ENCODE assay signal across 24 cellular contexts in genomic region chr15:51234181-51234927, GRCh38.
DNase-seq lines count a peak whose midpoint lies in the region; ATAC-seq and TF ChIP-seq lines count a peak whose summit lies in the region.
"Had no signal": no experiment of that assay in that cellular context is flagged by ENCODE, and none has a peak within 500 bp of the region (broad histone marks: within the 10 kb centered on the region; RNA-seq: fewer than 3 reads in every experiment).

No MANE protein-coding gene starts in this region.

- no peaks in the 10 kb centered on the region for H3K36me3 Mint-ChIP-seq in activated CD4-positive, alpha-beta T cell treated with anti-CD3 and anti-CD28 coated beads, Interleukin-2, amount 10 ng/mL, durations not matched to agents 24 days and 14 days (ENCODE audit: low read depth)
- H3K36me3 Mint-ChIP-seq: activated naive CD4-positive, alpha-beta T cell treated with anti-CD3 and anti-CD28 coated beads, Interleukin-2, amount 50 U/mL, for 24 hours had no signal

- no peak overlapping the region for H3K27ac Mint-ChIP-seq in activated CD4-positive, alpha-beta T cell treated with anti-CD3 and anti-CD28 coated beads, Interleukin-2, amount 10 ng/mL, durations not matched to agents 24 days and 14 days
- H3K27ac Mint-ChIP-seq: activated CD4-positive, alpha-beta T cell treated with anti-CD3 and anti-CD28 coated beads, Interleukin-2, amount 10 ng/mL, durations not matched to agents 7 days and 5 days; activated naive CD4-positive, alpha-beta T cell treated with anti-CD3 and anti-CD28 coated beads, Interleukin-2, amount 50 U/mL, for 24 hours; dendritic cell treated with granulocyte-macrophage colony-stimulating factor and Interleukin-4, amounts not matched to agents 40 ng/mL and 50 ng/mL, for 4 days; T-helper 1 cell treated with Interleukin-12 subunit alpha and Interleukin-12 subunit beta and Interleukin-4 antibody, amounts not matched to agents 30 μg/mL and 1 μg/mL, for 36 hours had no signal

- no peaks in the 10 kb centered on the region for H3K9me3 Mint-ChIP-seq in activated CD4-positive, alpha-beta T cell treated with anti-CD3 and anti-CD28 coated beads, Interleukin-2, amount 10 ng/mL, durations not matched to agents 24 days and 14 days
- H3K9me3 Mint-ChIP-seq: activated CD4-positive, alpha-beta T cell treated with anti-CD3 and anti-CD28 coated beads, Interleukin-2, amount 10 ng/mL, durations not matched to agents 7 days and 5 days; activated naive CD4-positive, alpha-beta T cell treated with anti-CD3 and anti-CD28 coated beads, Interleukin-2, amount 50 U/mL, for 24 hours; dendritic cell treated with granulocyte-macrophage colony-stimulating factor and Interleukin-4, amounts not matched to agents 40 ng/mL and 50 ng/mL, for 4 days; T-helper 1 cell treated with Interleukin-12 subunit alpha and Interleukin-12 subunit beta and Interleukin-4 antibody, amounts not matched to agents 30 μg/mL and 1 μg/mL, for 36 hours had no signal

- peaks cover 18% of the 10 kb centered on the region for H3K27me3 ChIP-seq in upper lobe of right lung
- H3K27me3 ChIP-seq: ascending aorta had no signal

- H3K27ac ChIP-seq in upper lobe of right lung = no peak overlapping the region
- H3K27ac ChIP-seq: A549, ascending aorta, sigmoid colon had no signal

- H3K27me3 Mint-ChIP-seq in activated CD4-positive, alpha-beta T cell treated with anti-CD3 and anti-CD28 coated beads, Interleukin-2, amount 10 ng/mL, durations not matched to agents 24 days and 14 days = peaks cover 29% of the 10 kb centered on the region

- no peaks in the 10 kb centered on the region for H3K4me1 ChIP-seq in upper lobe of right lung
- H3K4me1 ChIP-seq: A549, ascending aorta, sigmoid colon had no signal

- H3K4me3 Mint-ChIP-seq in activated CD4-positive, alpha-beta T cell treated with anti-CD3 and anti-CD28 coated beads, Interleukin-2, amount 10 ng/mL, durations not matched to agents 24 days and 14 days = no peak overlapping the region
- H3K4me3 Mint-ChIP-seq: activated CD4-positive, alpha-beta T cell treated with anti-CD3 and anti-CD28 coated beads, Interleukin-2, amount 10 ng/mL, durations not matched to agents 7 days and 5 days; activated naive CD4-positive, alpha-beta T cell treated with anti-CD3 and anti-CD28 coated beads, Interleukin-2, amount 50 U/mL, for 24 hours; dendritic cell treated with granulocyte-macrophage colony-stimulating factor and Interleukin-4, amounts not matched to agents 40 ng/mL and 50 ng/mL, for 4 days; T-helper 1 cell treated with Interleukin-12 subunit alpha and Interleukin-12 subunit beta and Interleukin-4 antibody, amounts not matched to agents 30 μg/mL and 1 μg/mL, for 36 hours had no signal

- ATAC-seq in HG02588 (IDR thresholded peaks at IDR 0.05; ENCODE audit: unreplicated experiment) = no peak
- no peak for ATAC-seq in HG02798 (IDR thresholded peaks at IDR 0.05; ENCODE audit: poor library complexity, unreplicated experiment)
- no peak for ATAC-seq in upper lobe of right lung
- ATAC-seq: A549, GM12878 had no signal

- intact Hi-C loops in activated CD4-positive, alpha-beta T cell treated with anti-CD3 and anti-CD28 coated beads, Interleukin-2, amount 10 ng/mL, durations not matched to agents 24 days and 14 days (cut with micrococcal nuclease) = no loop called here
- intact Hi-C loops in upper lobe of right lung (cut with DNase I) = no loop called here

- no peaks in the 10 kb centered on the region for H3K9me3 ChIP-seq in upper lobe of right lung
- H3K9me3 ChIP-seq: A549, ascending aorta, BE2C, sigmoid colon had no signal

- DNase-seq in activated CD4-positive, alpha-beta T cell treated with anti-CD3 and anti-CD28 coated beads, Interleukin-2, amount 10 ng/mL, durations not matched to agents 24 days and 14 days = peak; percentile 45
- no peak for DNase-seq in activated CD4-positive, alpha-beta T cell treated with anti-CD3 and anti-CD28 coated beads, Interleukin-2, amount 50 U/mL, for 4 hours
- DNase-seq in NCI-H69 (lab: John Stamatoyannopoulos, UW) = peak; percentile 47
- peak; percentile 9 for DNase-seq in left kidney (ENCODE audit: low read depth, low spot score)
- DNase-seq in activated gamma-delta T cell (lab: John Stamatoyannopoulos, UW) = no peak
- no peak for DNase-seq in upper lobe of right lung
- DNase-seq: activated CD4-positive, alpha-beta T cell treated with anti-CD3 and anti-CD28 coated beads, Interleukin-2, amount 10 ng/mL, durations not matched to agents 7 days and 5 days; BE2C; COR-L47; DMS79; islet precursor cell; NCI-H524; posterior cingulate gyrus; sigmoid colon; stimulated activated CD4-positive, alpha-beta T cell treated with anti-CD3 and anti-CD28 coated beads, Interleukin-15, amount 100 ng/mL, for 24 hours; trophoblast cell had no signal

- H3K4me3 ChIP-seq in upper lobe of right lung = no peak overlapping the region
- H3K4me3 ChIP-seq: A549, ascending aorta, GM12878, sigmoid colon had no signal

- H3K4me1 Mint-ChIP-seq in activated CD4-positive, alpha-beta T cell treated with anti-CD3 and anti-CD28 coated beads, Interleukin-2, amount 10 ng/mL, durations not matched to agents 24 days and 14 days = peaks cover 3% of the 10 kb centered on the region
- H3K4me1 Mint-ChIP-seq: activated CD4-positive, alpha-beta T cell treated with anti-CD3 and anti-CD28 coated beads, Interleukin-2, amount 10 ng/mL, durations not matched to agents 7 days and 5 days; activated naive CD4-positive, alpha-beta T cell treated with anti-CD3 and anti-CD28 coated beads, Interleukin-2, amount 50 U/mL, for 24 hours had no signal

- no peak for TF ChIP-seq CTCF in upper lobe of right lung (IDR thresholded peaks at IDR 0.05)

- H3K36me3 ChIP-seq in upper lobe of right lung = no peaks in the 10 kb centered on the region
- H3K36me3 ChIP-seq: ascending aorta, BE2C, sigmoid colon had no signal

Comparison
In these comparisons a context has a peak if more than half of its experiments do, and no peak if none do; other contexts are left out.
1. DNase-seq: peak in activated CD4-positive, alpha-beta T cell treated with anti-CD3 and anti-CD28 coated beads, Interleukin-2, amount 10 ng/mL, durations not matched to agents 24 days and 14 days (single experiment), NCI-H69 (single experiment) and left kidney (single experiment); none in activated CD4-positive, alpha-beta T cell treated with anti-CD3 and anti-CD28 coated beads, Interleukin-2, amount 50 U/mL, for 4 hours (0 of 2), activated gamma-delta T cell (single experiment) and upper lobe of right lung (single experiment).